ENCODE assay signal across 17 cellular contexts in genomic region chr3:194326192-194327029, GRCh38. TPM values are rescaled to one million over a fixed set of nuclear protein-coding genes. Genes with fewer than 3 reads are reported as not detected.
DNase-seq lines count a peak whose midpoint lies in the region; ATAC-seq, FAIRE-seq and TF ChIP-seq lines count a peak whose summit lies in the region.
"Had no signal": no experiment of that assay in that cellular context is flagged by ENCODE, and none has a peak within 500 bp of the region (broad histone marks: within the 10 kb centered on the region; RNA-seq: fewer than 3 reads in every experiment).

No MANE protein-coding gene starts in this region.

- in situ Hi-C loops in GM12878 (cut with MboI): no loop called here

- TF ChIP-seq POLR2A in HCT116 (IDR thresholded peaks at IDR 0.05; ENCODE audit: borderline replicate concordance, extremely low read depth, insufficient read depth, insufficient read length) (no peak), GM12878 (IDR thresholded peaks at IDR 0.05; ENCODE audit: low read depth, low read length) (no peak)

- SMC1A ChIA-PET in GM12878 (lab: Charles Lee; ENCODE audit: uncharacterized antibody, unreplicated experiment): no interaction called here

- H4K5ac ChIP-seq in mesendoderm (ENCODE audit: low read length): no peak overlapping the region

- CTCF ChIA-PET in HCT116 (lab: Charles Lee) (no interaction called here), GM12878 (lab: Yijun Ruan, JAX) (no interaction called here)

- H3K36me3 ChIP-seq in HCT116 (ENCODE audit: control insufficient read depth in 1 of 2, insufficient read depth in 2 of 2, low read length in 2 of 2) (no peaks in the 10 kb centered on the region), GM12878 (ENCODE audit: control insufficient read depth in 2 of 2, insufficient read depth in 2 of 2, low read length in 1 of 2) (no peaks in the 10 kb centered on the region), mesendoderm (ENCODE audit: control insufficient read depth, insufficient read depth, low read length) (no peaks in the 10 kb centered on the region)
- H3K36me3 ChIP-seq: brain microvascular endothelial cell, prostate gland, SJSA1 had no signal

- TF ChIP-seq CTCF in HCT116 (IDR thresholded peaks at IDR 0.05 in 2 of 3, conservative IDR thresholded peaks at IDR 0.05 in 1 of 3; ENCODE audit: borderline replicate concordance in 1 of 3, insufficient read depth in 1 of 3, low read depth in 2 of 3, low read length in 2 of 3) (no peak), GM12878 (IDR thresholded peaks at IDR 0.05 in 2 of 3, conservative IDR thresholded peaks at IDR 0.05 in 1 of 3; ENCODE audit: control insufficient read depth in 2 of 3, extremely low read depth in 1 of 3, insufficient read depth in 1 of 3, low read depth in 3 of 3, low read length in 3 of 3) (no peak), endothelial cell (IDR thresholded peaks at IDR 0.05; ENCODE audit: unreplicated experiment) (no peak)

- H4K20me1 ChIP-seq in HCT116 (ENCODE audit: insufficient read depth) (no peaks in the 10 kb centered on the region), GM12878 (ENCODE audit: control insufficient read depth, insufficient read depth) (no peaks in the 10 kb centered on the region)

- peaks cover 6% of the 10 kb centered on the region for H3K4me1 Mint-ChIP-seq in endothelial cell (ENCODE audit: unreplicated experiment)

- H2BK15ac ChIP-seq in mesendoderm (replicated peaks; ENCODE audit: low read depth): no peak overlapping the region

- POLR2A ChIA-PET in HCT116 (lab: Charles Lee): no interaction called here
- POLR2A ChIA-PET in GM12878 (lab: Charles Lee): no interaction called here

- no peaks in the 10 kb centered on the region for H3K27me3 ChIP-seq in HCT116 (ENCODE audit: insufficient read depth, low read length)
- H3K27me3 ChIP-seq in GM12878 (replicated peaks in 1 of 2; ENCODE audit: control insufficient read depth in 2 of 2, insufficient read depth in 2 of 2, low read length in 1 of 2): no peaks in the 10 kb centered on the region
- no peaks in the 10 kb centered on the region for H3K27me3 ChIP-seq in mesendoderm (ENCODE audit: insufficient read depth, low read length, poor library complexity)
- H3K27me3 ChIP-seq: SJSA1 had no signal

- peaks cover 8% of the 10 kb centered on the region for H3K27me3 Mint-ChIP-seq in endothelial cell (ENCODE audit: unreplicated experiment)

- H3K4me3 ChIP-seq in HCT116 (replicated peaks in 1 of 2; ENCODE audit: low read depth in 1 of 2, low read length in 2 of 2) (no peak overlapping the region), GM12878 (no peak overlapping the region), mesendoderm (ENCODE audit: low read length) (no peak overlapping the region)
- H3K4me3 ChIP-seq: prostate gland, SJSA1 had no signal

- ATAC-seq in HCT116: no peak
- no peak for ATAC-seq in GM12878

- BruUV-seq in HCT116 (replicated peaks; lab: Mats Ljungman, UMichigan) (no TSS peak), GM12878 (replicated peaks; lab: Mats Ljungman, UMichigan) (no TSS peak)

- WGBS in GM12878 (ENCODE audit: insufficient coverage, insufficient replicate concordance, low lambda C conversion rate, missing lambda C conversion rate): 71% methylated on average over 11 of the region's 15 CpGs
- WGBS in mesendoderm (ENCODE audit: extremely low coverage, insufficient coverage, low lambda C conversion rate): no CpG with 5 or more reads among the region's 15 CpGs

- no peak overlapping the region for H4K8ac ChIP-seq in mesendoderm (ENCODE audit: low read depth, low read length)

- H3K4me1 ChIP-seq in HCT116 (ENCODE audit: control insufficient read depth in 1 of 2, insufficient read depth in 2 of 2, low read length in 2 of 2) (peaks cover 34 to 79% of the 10 kb centered on the region in 2 experiments), GM12878 (ENCODE audit: control insufficient read depth, insufficient read depth, low read length) (peaks cover 3% of the 10 kb centered on the region; the same call in 1 of the 2 replicates), mesendoderm (ENCODE audit: control insufficient read depth, low read depth, low read length) (peaks cover 2% of the 10 kb centered on the region)

- H3K9ac ChIP-seq in HCT116 (ENCODE audit: low read length) (no peak overlapping the region), GM12878 (ENCODE audit: control insufficient read depth, insufficient read depth, low read length) (no peak overlapping the region), mesendoderm (ENCODE audit: low read length) (no peak overlapping the region)

- TF ChIP-seq RAD21 in HCT116 (IDR thresholded peaks at IDR 0.05; ENCODE audit: low read depth): no peak
- no peak for TF ChIP-seq RAD21 in GM12878 (IDR thresholded peaks at IDR 0.05; ENCODE audit: insufficient read depth, low read depth, low read length)

- peaks cover 0 to 13% of the 10 kb centered on the region in 2 experiments; a peak in 1 of 4 replicates for H3K9me3 ChIP-seq in HCT116 (ENCODE audit: control insufficient read depth in 1 of 2, insufficient read depth in 1 of 2, low read depth in 1 of 2, low read length in 2 of 2)
- peaks cover 3% of the 10 kb centered on the region; the same call in 2 of the 3 replicates for H3K9me3 ChIP-seq in GM12878 (replicated peaks; ENCODE audit: control insufficient read depth, insufficient read depth, low read length)
- H3K9me3 ChIP-seq: prostate gland, SJSA1 had no signal

- H3K4ac ChIP-seq in mesendoderm (ENCODE audit: low read depth, low read length): no peak overlapping the region

- H3K36me3 Mint-ChIP-seq in endothelial cell (ENCODE audit: low read depth, unreplicated experiment): peaks cover 4% of the 10 kb centered on the region

- intact Hi-C loops in HCT116 (cut with micrococcal nuclease) (loop anchor here (5.0 kb wide), 1 partner anchor 1409 kb away; the partner anchor contains the start of gene MB21D2), GM12878 (cut with micrococcal nuclease; ENCODE audit: unreplicated experiment) (no loop called here)

- peak overlapping the region; percentile 27 for H2BK5ac ChIP-seq in mesendoderm (ENCODE audit: low read length)

- H3K4me2 ChIP-seq in HCT116 (ENCODE audit: low read length) (no peak overlapping the region), GM12878 (ENCODE audit: control insufficient read depth, insufficient read depth) (no peak overlapping the region), mesendoderm (ENCODE audit: low read length) (no peak overlapping the region)

- DNase-seq in D341Med (ENCODE audit: low spot score) (peak; percentile 54), HCT116 (ENCODE audit: low read depth, low spot score) (peak; percentile 49), GM12878 (ENCODE audit: low read depth, low spot score) (no peak), mesendoderm (peak; percentile 77), KG1 (lab: John Stamatoyannopoulos, UW) (no peak), GM19238 (ENCODE audit: insufficient read length, low spot score) (no peak), endothelial cell (ENCODE audit: low spot score) (no peak)
- DNase-seq: activated CD8-positive, alpha-beta memory T cell treated with anti-CD3 and anti-CD28 coated beads for 24 hours; activated gamma-delta T cell; brain microvascular endothelial cell; DMS79 treated with DMSO at 0.1 percent for 48 hours; NCI-H2171 had no signal

- no peak overlapping the region for H3K4me3 Mint-ChIP-seq in endothelial cell (ENCODE audit: unreplicated experiment)

- no peaks in the 10 kb centered on the region for H3K79me1 ChIP-seq in mesendoderm (ENCODE audit: low read length)

- H3K79me2 ChIP-seq in HCT116 (ENCODE audit: insufficient read depth, low read length) (peaks cover 5% of the 10 kb centered on the region; the same call in 1 of the 2 replicates), GM12878 (ENCODE audit: control insufficient read depth, insufficient read depth, low read length) (no peaks in the 10 kb centered on the region), mesendoderm (ENCODE audit: control insufficient read depth, insufficient read depth, low read length) (no peaks in the 10 kb centered on the region)

- H3K27ac ChIP-seq in HCT116 (ENCODE audit: low read depth, low read length) (peak overlapping the region; percentile 7; the same call in 1 of the 2 replicates), GM12878 (ENCODE audit: control insufficient read depth, insufficient read depth) (no peak overlapping the region), mesendoderm (ENCODE audit: low read depth, low read length) (no peak overlapping the region)
- H3K27ac ChIP-seq: brain microvascular endothelial cell, C4-2B, prostate gland, SJSA1 had no signal

- H3K23ac ChIP-seq in mesendoderm (ENCODE audit: low read length): no peak overlapping the region

- peak; percentile 85 for FAIRE-seq in GM12878 (lab: Jason Lieb, UNC)

- H2AK5ac ChIP-seq in mesendoderm (ENCODE audit: low read length): peak overlapping the region; percentile 31

- RAD21 ChIA-PET in HCT116 (lab: Charles Lee; ENCODE audit: low non-redundant PET in 1 of 2, low total read pairs in 2 of 2, uncharacterized antibody in 2 of 2, unreplicated experiment in 2 of 2) (no interaction called here), GM12878 (lab: Charles Lee; ENCODE audit: unreplicated experiment) (no interaction called here)

- H3K9me2 ChIP-seq in HCT116 (ENCODE audit: insufficient read depth): no peaks in the 10 kb centered on the region

- H3K18ac ChIP-seq in mesendoderm (ENCODE audit: low read length): no peak overlapping the region

- no peak for TF ChIP-seq EP300 in GM12878 (IDR thresholded peaks at IDR 0.05; ENCODE audit: borderline replicate concordance in 1 of 2, control insufficient read depth in 1 of 2, low read depth in 2 of 2, low read length in 2 of 2)

- H2BK120ac ChIP-seq in mesendoderm (ENCODE audit: low read depth, low read length): no peak overlapping the region

- H2AFZ ChIP-seq in HCT116 (ENCODE audit: low read depth, low read length, poor library complexity, severe bottlenecking) (no peak overlapping the region), GM12878 (ENCODE audit: control insufficient read depth, low read depth, low read length) (no peak overlapping the region)

- no peak overlapping the region for H3K27ac Mint-ChIP-seq in endothelial cell (ENCODE audit: unreplicated experiment)

- H3K56ac ChIP-seq in mesendoderm (ENCODE audit: low read length): peak overlapping the region; percentile 25

- H3K9me3 Mint-ChIP-seq in endothelial cell (ENCODE audit: unreplicated experiment): no peaks in the 10 kb centered on the region

RNA-seq across cellular contexts. Expression of gene CPN2, which starts 24.7 kb away (rescaled TPM):
- total RNA-seq in HCT116 (2021; ENCODE audit: unreplicated experiment) (not detected), GM12878 (2014; rRNA removed) (not detected in 2 replicates), GM12878 (2014; rRNA removed; fragmentation: Illumina TruSeq; extraction: Trizol) (not detected in 2 replicates), GM12878 (2021) (0.05 TPM in 1 of 2 replicates, not detected in the other), endothelial cell (ENCODE audit: unreplicated experiment) (not detected)
- 0.03 TPM in 1 of 2 replicates, not detected in the other for polyA plus RNA-seq in HCT116 (2012)
- not detected in 2 replicates for total RNA-seq in GM12878 (2013; cell fraction: nucleolus; rRNA removed)
- not detected for polyA plus RNA-seq in GM12878 (2011; ENCODE audit: low read depth)
- polyA plus RNA-seq in GM12878 (2011; rRNA removed) (not detected in 2 replicates), GM12878 (2014; fragmentation: Illumina TruSeq; extraction: Trizol) (not detected in 2 replicates), GM12878 (2014; fragmentation: Nextera tagmentation; extraction: Ambion mirVana) (not detected), GM12878 (2014; rRNA removed) (not detected in 2 replicates), GM12878 (2016; fragmentation: Nextera tagmentation; extraction: Ambion mirVana) (not detected)
- not detected in 2 replicates for polyA plus RNA-seq in GM12878 (2011; cell fraction: cytosol; rRNA removed)
- polyA plus RNA-seq in GM12878 (2011; cell fraction: nucleus; rRNA removed): not detected in 2 replicates
- not detected in 2 replicates for polyA plus RNA-seq in GM12878 (2012)
- not detected in 2 replicates for polyA minus RNA-seq in GM12878 (2011; rRNA and poly(A)+ RNA removed)
- not detected in 2 replicates for polyA minus RNA-seq in GM12878 (2011; cell fraction: cytosol; rRNA and poly(A)+ RNA removed)
- polyA minus RNA-seq in GM12878 (2011; cell fraction: nucleus; rRNA and poly(A)+ RNA removed): not detected in 2 replicates
- 0.01 TPM for polyA plus RNA-seq in mesendoderm (2013, experiment 1 of 2)
- polyA plus RNA-seq in mesendoderm (2013, experiment 2 of 2): 0.01 TPM
- total RNA-seq: kidney epithelial cell, SJSA1, temporal lobe had no signal

RNA-seq across cellular contexts. Expression of gene LRRC15, which starts 43.1 kb away (rescaled TPM):
- total RNA-seq in HCT116 (2021; ENCODE audit: unreplicated experiment) (not detected), GM12878 (2014; rRNA removed) (not detected in 2 replicates), GM12878 (2014; rRNA removed; fragmentation: Illumina TruSeq; extraction: Trizol) (not detected in 2 replicates), GM12878 (2021) (not detected in 2 replicates), endothelial cell (ENCODE audit: unreplicated experiment) (not detected)
- 0.02 and 0.03 TPM in 2 replicates for polyA plus RNA-seq in HCT116 (2012)
- not detected in 2 replicates for total RNA-seq in GM12878 (2013; cell fraction: nucleolus; rRNA removed)
- polyA plus RNA-seq in GM12878 (2011; ENCODE audit: low read depth): not detected
- polyA plus RNA-seq in GM12878 (2011; rRNA removed) (not detected in 2 replicates), GM12878 (2014; fragmentation: Illumina TruSeq; extraction: Trizol) (not detected in 2 replicates), GM12878 (2014; fragmentation: Nextera tagmentation; extraction: Ambion mirVana) (not detected), GM12878 (2014; rRNA removed) (not detected in 2 replicates), GM12878 (2016; fragmentation: Nextera tagmentation; extraction: Ambion mirVana) (not detected)
- not detected in 2 replicates for polyA plus RNA-seq in GM12878 (2011; cell fraction: cytosol; rRNA removed)
- polyA plus RNA-seq in GM12878 (2011; cell fraction: nucleus; rRNA removed): not detected in 2 replicates
- polyA plus RNA-seq in GM12878 (2012): not detected in 2 replicates
- polyA minus RNA-seq in GM12878 (2011; rRNA and poly(A)+ RNA removed): not detected in 2 replicates
- not detected in 2 replicates for polyA minus RNA-seq in GM12878 (2011; cell fraction: cytosol; rRNA and poly(A)+ RNA removed)
- polyA minus RNA-seq in GM12878 (2011; cell fraction: nucleus; rRNA and poly(A)+ RNA removed): not detected in 2 replicates
- 0.37 TPM for polyA plus RNA-seq in mesendoderm (2013, experiment 1 of 2)
- 0.39 TPM for polyA plus RNA-seq in mesendoderm (2013, experiment 2 of 2)
- total RNA-seq: kidney epithelial cell, temporal lobe had no signal

Comparison
In these comparisons a context has a peak if more than half of its experiments do, and no peak if none do; other contexts are left out.
1. DNase-seq: peak in D341Med (single experiment), HCT116 (single experiment) and mesendoderm (single experiment); none in GM12878 (single experiment), KG1 (single experiment), GM19238 (single experiment) and endothelial cell (single experiment).